1 cellular context compared by ENCODE assay signal in the genomic region with DNA sequence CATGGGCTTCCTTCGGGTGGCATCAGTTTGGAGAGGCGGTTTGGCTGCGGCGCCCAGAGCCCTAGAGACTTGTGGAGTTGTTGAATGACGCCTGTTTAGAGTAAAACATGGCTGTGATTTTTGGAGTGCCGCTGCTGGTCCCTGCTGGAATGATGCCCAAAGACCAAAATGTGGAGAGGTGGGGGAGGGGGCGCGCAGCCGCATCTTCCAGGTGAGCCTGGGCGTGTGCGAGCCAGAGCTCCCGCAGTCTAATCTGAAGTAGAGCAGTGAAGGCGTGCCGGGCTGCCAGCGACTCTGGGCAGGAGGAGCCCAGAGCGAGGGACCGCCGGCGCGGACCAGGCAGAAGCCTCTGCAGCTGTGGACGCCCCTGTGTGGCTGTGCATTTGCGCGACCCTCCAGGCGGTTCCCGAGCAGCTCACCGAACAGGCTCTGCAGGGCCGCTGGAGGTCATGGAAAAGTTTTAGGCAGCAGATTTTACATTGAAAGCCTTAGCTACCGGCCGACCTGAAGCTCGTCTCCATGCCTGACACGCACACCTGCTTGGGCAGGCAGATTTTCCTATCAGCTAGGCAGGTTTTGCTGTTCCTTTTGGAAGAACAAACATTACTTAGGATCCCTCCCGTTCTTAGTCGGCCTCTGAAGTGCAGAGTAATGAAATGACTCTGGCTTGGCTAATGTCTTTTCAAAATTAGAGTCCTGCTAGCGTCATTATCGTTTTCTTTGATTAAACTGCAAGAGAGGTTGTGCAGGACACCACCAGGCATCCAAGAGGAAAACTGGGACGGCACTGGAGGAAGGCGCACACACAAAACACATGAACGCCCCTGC.
TF ChIP-seq lines count a peak whose summit lies in the region.

No MANE protein-coding gene starts in this region.

TF ChIP-seq in HEK293, 187 proteins besides CTCF, POLR2A, EP300 and RAD21 (continued from another document and continues in another):
- TF ChIP-seq ZNF548 (tag by site-specific recombination; IDR thresholded peaks at IDR 0.05) (no peak), ZBTB8A (tag by site-specific recombination; IDR thresholded peaks at IDR 0.05) (peak; percentile 66), ZNF138 (tag by site-specific recombination; IDR thresholded peaks at IDR 0.05; ENCODE audit: borderline replicate concordance) (no peak), ZNF48 (tag by site-specific recombination; IDR thresholded peaks at IDR 0.05) (no peak), ZNF274 (IDR thresholded peaks at IDR 0.05; ENCODE audit: low read length) (no peak), ZNF274 (tag by site-specific recombination; IDR thresholded peaks at IDR 0.05; ENCODE audit: borderline replicate concordance) (no peak), ZNF184 (tag by site-specific recombination; IDR thresholded peaks at IDR 0.05) (no peak), ZNF843 (tag by site-specific recombination; IDR thresholded peaks at IDR 0.05) (no peak), ZNF660 (tag by site-specific recombination; IDR thresholded peaks at IDR 0.05) (no peak; the same call in 1 of the 2 replicates), WT1 (tag by site-specific recombination; IDR thresholded peaks at IDR 0.05) (0 out of 2 replicates have a peak, but pooled peaks have one; percentile 4), ZBTB20 (tag by site-specific recombination; IDR thresholded peaks at IDR 0.05) (no peak), ZNF354C (tag by site-specific recombination; IDR thresholded peaks at IDR 0.05; ENCODE audit: borderline replicate concordance, low read depth) (no peak), KLF7 (tag by site-specific recombination; IDR thresholded peaks at IDR 0.05; ENCODE audit: borderline replicate concordance) (no peak), ZEB2 (tag by site-specific recombination; IDR thresholded peaks at IDR 0.05) (peak; percentile 76; the same call in 1 of the 2 replicates), ZNF544 (tag by site-specific recombination; IDR thresholded peaks at IDR 0.05) (no peak), MZF1 (tag by site-specific recombination; IDR thresholded peaks at IDR 0.05; ENCODE audit: borderline replicate concordance) (no peak), ZNF211 (tag by site-specific recombination; IDR thresholded peaks at IDR 0.05; ENCODE audit: low read depth) (no peak), GLI4 (tag by site-specific recombination; IDR thresholded peaks at IDR 0.05) (no peak), SP3 (tag by site-specific recombination; IDR thresholded peaks at IDR 0.05) (no peak; the same call in 1 of the 2 replicates), ZNF266 (tag by site-specific recombination; IDR thresholded peaks at IDR 0.05; ENCODE audit: low read depth) (no peak), ZNF747 (tag by site-specific recombination; IDR thresholded peaks at IDR 0.05) (no peak), KLF9 (tag by site-specific recombination; IDR thresholded peaks at IDR 0.05; ENCODE audit: low read depth) (peak; percentile 43; the same call in 1 of the 2 replicates), ZNF830 (tag by site-specific recombination; IDR thresholded peaks at IDR 0.05; ENCODE audit: low read depth) (no peak), ZNF169 (tag by site-specific recombination; IDR thresholded peaks at IDR 0.05) (no peak), ZNF248 (tag by site-specific recombination; IDR thresholded peaks at IDR 0.05) (no peak), ZNF132 (tag by site-specific recombination; IDR thresholded peaks at IDR 0.05; ENCODE audit: borderline replicate concordance) (no peak), ZNF157 (tag by site-specific recombination; IDR thresholded peaks at IDR 0.05) (no peak), ZSCAN30 (tag by site-specific recombination; IDR thresholded peaks at IDR 0.05) (peak; percentile 16; the same call in 1 of the 2 replicates), ZNF155 (tag by site-specific recombination; IDR thresholded peaks at IDR 0.05) (no peak), ZNF302 (tag by site-specific recombination; IDR thresholded peaks at IDR 0.05; ENCODE audit: low read depth) (no peak)
- TF ChIP-seq, protein P1, sequence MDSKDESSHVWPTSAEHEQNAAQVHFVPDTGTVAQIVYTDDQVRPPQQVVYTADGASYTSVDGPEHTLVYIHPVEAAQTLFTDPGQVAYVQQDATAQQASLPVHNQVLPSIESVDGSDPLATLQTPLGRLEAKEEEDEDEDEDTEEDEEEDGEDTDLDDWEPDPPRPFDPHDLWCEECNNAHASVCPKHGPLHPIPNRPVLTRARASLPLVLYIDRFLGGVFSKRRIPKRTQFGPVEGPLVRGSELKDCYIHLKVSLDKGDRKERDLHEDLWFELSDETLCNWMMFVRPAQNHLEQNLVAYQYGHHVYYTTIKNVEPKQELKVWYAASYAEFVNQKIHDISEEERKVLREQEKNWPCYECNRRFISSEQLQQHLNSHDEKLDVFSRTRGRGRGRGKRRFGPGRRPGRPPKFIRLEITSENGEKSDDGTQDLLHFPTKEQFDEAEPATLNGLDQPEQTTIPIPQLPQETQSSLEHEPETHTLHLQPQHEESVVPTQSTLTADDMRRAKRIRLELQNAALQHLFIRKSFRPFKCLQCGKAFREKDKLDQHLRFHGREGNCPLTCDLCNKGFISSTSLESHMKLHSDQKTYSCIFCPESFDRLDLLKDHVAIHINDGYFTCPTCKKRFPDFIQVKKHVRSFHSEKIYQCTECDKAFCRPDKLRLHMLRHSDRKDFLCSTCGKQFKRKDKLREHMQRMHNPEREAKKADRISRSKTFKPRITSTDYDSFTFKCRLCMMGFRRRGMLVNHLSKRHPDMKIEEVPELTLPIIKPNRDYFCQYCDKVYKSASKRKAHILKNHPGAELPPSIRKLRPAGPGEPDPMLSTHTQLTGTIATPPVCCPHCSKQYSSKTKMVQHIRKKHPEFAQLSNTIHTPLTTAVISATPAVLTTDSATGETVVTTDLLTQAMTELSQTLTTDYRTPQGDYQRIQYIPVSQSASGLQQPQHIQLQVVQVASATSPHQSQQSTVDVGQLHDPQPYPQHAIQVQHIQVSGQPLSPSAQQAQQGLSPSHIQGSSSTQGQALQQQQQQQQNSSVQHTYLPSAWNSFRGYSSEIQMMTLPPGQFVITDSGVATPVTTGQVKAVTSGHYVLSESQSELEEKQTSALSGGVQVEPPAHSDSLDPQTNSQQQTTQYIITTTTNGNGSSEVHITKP (tag by site-specific recombination; IDR thresholded peaks at IDR 0.05): peak; percentile 92
- TF ChIP-seq, protein P2, sequence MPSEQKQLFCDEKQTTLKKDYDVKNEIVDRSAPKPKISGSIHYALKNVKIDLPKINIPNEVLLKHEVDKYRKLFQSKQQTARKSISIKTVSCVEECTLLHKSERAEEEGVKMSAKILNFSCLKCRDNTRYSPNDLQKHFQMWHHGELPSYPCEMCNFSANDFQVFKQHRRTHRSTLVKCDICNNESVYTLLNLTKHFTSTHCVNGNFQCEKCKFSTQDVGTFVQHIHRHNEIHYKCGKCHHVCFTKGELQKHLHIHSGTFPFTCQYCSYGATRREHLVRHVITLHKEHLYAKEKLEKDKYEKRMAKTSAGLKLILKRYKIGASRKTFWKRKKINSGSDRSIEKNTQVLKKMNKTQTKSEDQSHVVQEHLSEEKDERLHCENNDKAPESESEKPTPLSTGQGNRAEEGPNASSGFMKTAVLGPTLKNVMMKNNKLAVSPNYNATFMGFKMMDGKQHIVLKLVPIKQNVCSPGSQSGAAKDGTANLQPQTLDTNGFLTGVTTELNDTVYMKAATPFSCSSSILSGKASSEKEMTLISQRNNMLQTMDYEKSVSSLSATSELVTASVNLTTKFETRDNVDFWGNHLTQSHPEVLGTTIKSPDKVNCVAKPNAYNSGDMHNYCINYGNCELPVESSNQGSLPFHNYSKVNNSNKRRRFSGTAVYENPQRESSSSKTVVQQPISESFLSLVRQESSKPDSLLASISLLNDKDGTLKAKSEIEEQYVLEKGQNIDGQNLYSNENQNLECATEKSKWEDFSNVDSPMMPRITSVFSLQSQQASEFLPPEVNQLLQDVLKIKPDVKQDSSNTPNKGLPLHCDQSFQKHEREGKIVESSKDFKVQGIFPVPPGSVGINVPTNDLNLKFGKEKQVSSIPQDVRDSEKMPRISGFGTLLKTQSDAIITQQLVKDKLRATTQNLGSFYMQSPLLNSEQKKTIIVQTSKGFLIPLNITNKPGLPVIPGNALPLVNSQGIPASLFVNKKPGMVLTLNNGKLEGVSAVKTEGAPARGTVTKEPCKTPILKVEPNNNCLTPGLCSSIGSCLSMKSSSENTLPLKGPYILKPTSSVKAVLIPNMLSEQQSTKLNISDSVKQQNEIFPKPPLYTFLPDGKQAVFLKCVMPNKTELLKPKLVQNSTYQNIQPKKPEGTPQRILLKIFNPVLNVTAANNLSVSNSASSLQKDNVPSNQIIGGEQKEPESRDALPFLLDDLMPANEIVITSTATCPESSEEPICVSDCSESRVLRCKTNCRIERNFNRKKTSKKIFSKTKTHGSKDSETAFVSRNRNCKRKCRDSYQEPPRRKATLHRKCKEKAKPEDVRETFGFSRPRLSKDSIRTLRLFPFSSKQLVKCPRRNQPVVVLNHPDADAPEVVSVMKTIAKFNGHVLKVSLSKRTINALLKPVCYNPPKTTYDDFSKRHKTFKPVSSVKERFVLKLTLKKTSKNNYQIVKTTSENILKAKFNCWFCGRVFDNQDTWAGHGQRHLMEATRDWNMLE (tag by site-specific recombination; conservative IDR thresholded peaks at IDR 0.05; ENCODE audit: low read depth): no peak
- TF ChIP-seq, protein P3, sequence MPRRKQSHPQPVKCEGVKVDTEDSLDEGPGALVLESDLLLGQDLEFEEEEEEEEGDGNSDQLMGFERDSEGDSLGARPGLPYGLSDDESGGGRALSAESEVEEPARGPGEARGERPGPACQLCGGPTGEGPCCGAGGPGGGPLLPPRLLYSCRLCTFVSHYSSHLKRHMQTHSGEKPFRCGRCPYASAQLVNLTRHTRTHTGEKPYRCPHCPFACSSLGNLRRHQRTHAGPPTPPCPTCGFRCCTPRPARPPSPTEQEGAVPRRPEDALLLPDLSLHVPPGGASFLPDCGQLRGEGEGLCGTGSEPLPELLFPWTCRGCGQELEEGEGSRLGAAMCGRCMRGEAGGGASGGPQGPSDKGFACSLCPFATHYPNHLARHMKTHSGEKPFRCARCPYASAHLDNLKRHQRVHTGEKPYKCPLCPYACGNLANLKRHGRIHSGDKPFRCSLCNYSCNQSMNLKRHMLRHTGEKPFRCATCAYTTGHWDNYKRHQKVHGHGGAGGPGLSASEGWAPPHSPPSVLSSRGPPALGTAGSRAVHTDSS (tag by site-specific recombination; IDR thresholded peaks at IDR 0.05): no peak
- TF ChIP-seq, protein P4, sequence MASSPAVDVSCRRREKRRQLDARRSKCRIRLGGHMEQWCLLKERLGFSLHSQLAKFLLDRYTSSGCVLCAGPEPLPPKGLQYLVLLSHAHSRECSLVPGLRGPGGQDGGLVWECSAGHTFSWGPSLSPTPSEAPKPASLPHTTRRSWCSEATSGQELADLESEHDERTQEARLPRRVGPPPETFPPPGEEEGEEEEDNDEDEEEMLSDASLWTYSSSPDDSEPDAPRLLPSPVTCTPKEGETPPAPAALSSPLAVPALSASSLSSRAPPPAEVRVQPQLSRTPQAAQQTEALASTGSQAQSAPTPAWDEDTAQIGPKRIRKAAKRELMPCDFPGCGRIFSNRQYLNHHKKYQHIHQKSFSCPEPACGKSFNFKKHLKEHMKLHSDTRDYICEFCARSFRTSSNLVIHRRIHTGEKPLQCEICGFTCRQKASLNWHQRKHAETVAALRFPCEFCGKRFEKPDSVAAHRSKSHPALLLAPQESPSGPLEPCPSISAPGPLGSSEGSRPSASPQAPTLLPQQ (tag by site-specific recombination; IDR thresholded peaks at IDR 0.05): no peak
- TF ChIP-seq, protein P5, sequence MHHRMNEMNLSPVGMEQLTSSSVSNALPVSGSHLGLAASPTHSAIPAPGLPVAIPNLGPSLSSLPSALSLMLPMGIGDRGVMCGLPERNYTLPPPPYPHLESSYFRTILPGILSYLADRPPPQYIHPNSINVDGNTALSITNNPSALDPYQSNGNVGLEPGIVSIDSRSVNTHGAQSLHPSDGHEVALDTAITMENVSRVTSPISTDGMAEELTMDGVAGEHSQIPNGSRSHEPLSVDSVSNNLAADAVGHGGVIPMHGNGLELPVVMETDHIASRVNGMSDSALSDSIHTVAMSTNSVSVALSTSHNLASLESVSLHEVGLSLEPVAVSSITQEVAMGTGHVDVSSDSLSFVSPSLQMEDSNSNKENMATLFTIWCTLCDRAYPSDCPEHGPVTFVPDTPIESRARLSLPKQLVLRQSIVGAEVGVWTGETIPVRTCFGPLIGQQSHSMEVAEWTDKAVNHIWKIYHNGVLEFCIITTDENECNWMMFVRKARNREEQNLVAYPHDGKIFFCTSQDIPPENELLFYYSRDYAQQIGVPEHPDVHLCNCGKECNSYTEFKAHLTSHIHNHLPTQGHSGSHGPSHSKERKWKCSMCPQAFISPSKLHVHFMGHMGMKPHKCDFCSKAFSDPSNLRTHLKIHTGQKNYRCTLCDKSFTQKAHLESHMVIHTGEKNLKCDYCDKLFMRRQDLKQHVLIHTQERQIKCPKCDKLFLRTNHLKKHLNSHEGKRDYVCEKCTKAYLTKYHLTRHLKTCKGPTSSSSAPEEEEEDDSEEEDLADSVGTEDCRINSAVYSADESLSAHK (tag by site-specific recombination; IDR thresholded peaks at IDR 0.05): no peak
- TF ChIP-seq, protein P6, sequence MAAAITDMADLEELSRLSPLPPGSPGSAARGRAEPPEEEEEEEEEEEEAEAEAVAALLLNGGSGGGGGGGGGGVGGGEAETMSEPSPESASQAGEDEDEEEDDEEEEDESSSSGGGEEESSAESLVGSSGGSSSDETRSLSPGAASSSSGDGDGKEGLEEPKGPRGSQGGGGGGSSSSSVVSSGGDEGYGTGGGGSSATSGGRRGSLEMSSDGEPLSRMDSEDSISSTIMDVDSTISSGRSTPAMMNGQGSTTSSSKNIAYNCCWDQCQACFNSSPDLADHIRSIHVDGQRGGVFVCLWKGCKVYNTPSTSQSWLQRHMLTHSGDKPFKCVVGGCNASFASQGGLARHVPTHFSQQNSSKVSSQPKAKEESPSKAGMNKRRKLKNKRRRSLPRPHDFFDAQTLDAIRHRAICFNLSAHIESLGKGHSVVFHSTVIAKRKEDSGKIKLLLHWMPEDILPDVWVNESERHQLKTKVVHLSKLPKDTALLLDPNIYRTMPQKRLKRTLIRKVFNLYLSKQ (tag by site-specific recombination; IDR thresholded peaks at IDR 0.05; ENCODE audit: borderline replicate concordance): no peak
- TF ChIP-seq, protein P7, sequence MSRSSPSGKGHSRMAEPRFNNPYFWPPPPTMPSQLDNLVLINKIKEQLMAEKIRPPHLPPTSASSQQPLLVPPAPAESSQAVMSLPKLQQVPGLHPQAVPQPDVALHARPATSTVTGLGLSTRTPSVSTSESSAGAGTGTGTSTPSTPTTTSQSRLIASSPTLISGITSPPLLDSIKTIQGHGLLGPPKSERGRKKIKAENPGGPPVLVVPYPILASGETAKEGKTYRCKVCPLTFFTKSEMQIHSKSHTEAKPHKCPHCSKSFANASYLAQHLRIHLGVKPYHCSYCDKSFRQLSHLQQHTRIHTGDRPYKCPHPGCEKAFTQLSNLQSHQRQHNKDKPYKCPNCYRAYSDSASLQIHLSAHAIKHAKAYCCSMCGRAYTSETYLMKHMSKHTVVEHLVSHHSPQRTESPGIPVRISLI (tag by site-specific recombination; IDR thresholded peaks at IDR 0.05): no peak
- TF ChIP-seq, protein P8, sequence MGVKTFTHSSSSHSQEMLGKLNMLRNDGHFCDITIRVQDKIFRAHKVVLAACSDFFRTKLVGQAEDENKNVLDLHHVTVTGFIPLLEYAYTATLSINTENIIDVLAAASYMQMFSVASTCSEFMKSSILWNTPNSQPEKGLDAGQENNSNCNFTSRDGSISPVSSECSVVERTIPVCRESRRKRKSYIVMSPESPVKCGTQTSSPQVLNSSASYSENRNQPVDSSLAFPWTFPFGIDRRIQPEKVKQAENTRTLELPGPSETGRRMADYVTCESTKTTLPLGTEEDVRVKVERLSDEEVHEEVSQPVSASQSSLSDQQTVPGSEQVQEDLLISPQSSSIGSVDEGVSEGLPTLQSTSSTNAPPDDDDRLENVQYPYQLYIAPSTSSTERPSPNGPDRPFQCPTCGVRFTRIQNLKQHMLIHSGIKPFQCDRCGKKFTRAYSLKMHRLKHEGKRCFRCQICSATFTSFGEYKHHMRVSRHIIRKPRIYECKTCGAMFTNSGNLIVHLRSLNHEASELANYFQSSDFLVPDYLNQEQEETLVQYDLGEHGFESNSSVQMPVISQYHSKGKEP (tag by site-specific recombination; IDR thresholded peaks at IDR 0.05): no peak
